Comparison of ENCODE assay signal across 27 cellular contexts in the genomic region with DNA sequence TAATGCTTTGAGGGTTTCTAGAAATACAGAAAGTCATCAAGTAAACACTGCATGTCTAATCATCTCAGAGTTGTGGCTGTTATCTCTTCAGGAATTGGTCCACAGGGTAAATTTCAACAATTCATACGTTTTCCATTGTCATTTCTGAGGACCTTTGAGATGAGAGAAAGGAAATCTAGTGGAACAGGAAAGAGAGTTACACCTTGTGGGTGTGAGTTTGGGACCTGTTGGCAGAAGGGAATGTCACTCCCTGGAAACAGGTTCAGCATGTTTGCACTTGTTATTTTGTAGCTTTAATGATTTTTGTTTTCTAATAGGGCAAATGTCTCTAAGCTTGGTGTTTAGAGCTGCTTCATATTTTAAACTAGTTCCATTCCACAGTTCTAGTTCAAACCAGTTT. TPM values are rescaled to one million over a fixed set of nuclear protein-coding genes. Genes with fewer than 3 reads are reported as not detected.
DNase-seq lines count a peak whose midpoint lies in the region; ATAC-seq and TF ChIP-seq lines count a peak whose summit lies in the region.
"Had no signal": no experiment of that assay in that cellular context is flagged by ENCODE, and none has a peak within 500 bp of the region (broad histone marks: within the 10 kb centered on the region; RNA-seq: fewer than 3 reads in every experiment).

No MANE protein-coding gene starts in this region.

- H3K9me2 ChIP-seq in PC-9 (ENCODE audit: insufficient read depth): no peaks in the 10 kb centered on the region

- H3K4me3 ChIP-seq in PC-9 (peak overlapping the region; percentile 26; the same call in 1 of the 2 replicates), stomach (no peak overlapping the region), uterus (no peak overlapping the region)
- H3K4me3 ChIP-seq: dorsolateral prefrontal cortex had no signal

- H3F3A ChIP-seq in PC-9 (ENCODE audit: insufficient read depth, low read depth): peaks cover 29% of the 10 kb centered on the region

- intact Hi-C loops in PC-9 (cut with micrococcal nuclease; ENCODE audit: unreplicated experiment): no loop called here
- intact Hi-C loops in stomach (cut with DNase I; ENCODE audit: low total_unique reads): no loop called here
- intact Hi-C loops in uterus (cut with DNase I; ENCODE audit: low total_unique reads): no loop called here

- H3K27ac ChIP-seq in PC-9 (peak overlapping the region; percentile 57), stomach (peak overlapping the region in 3 of 5 donors; percentile 12 to 60 (median 34)), uterus (peak overlapping the region in 1 of 2 donors; percentile 0)
- H3K27ac ChIP-seq: brain microvascular endothelial cell, C4-2B, parathyroid adenoma had no signal

- no TSS peak for BruUV-seq in PC-9 (replicated peaks; lab: Mats Ljungman, UMichigan)

- H3K4me1 ChIP-seq in PC-9 (replicated peaks; ENCODE audit: insufficient read depth) (peaks cover 37% of the 10 kb centered on the region), stomach (peaks cover 23 to 66% (median 53%) of the 10 kb centered on the region in 4 donors), uterus (peaks cover 7 to 12% of the 10 kb centered on the region in 2 donors)

- peaks cover 7% of the 10 kb centered on the region; the same call in 1 of the 2 replicates for H3K36me3 ChIP-seq in PC-9 (ENCODE audit: low read depth)
- H3K36me3 ChIP-seq in stomach: peaks cover 15 to 45% (median 33%) of the 10 kb centered on the region in 4 donors
- no peaks in the 10 kb centered on the region for H3K36me3 ChIP-seq in uterus

- 17 to 37% (median 20%) methylated on average over 1 of the region's 1 CpG for WGBS in stomach, 5 donors

- H3K79me2 ChIP-seq in PC-9 (ENCODE audit: low read depth): peaks cover 44% of the 10 kb centered on the region

- POLR2A ChIA-PET in PC-9 (lab: Charles Lee; ENCODE audit: unreplicated experiment): no interaction called here

- ATAC-seq in esophagus mucosa: peak; percentile 57
- ATAC-seq: right cardiac atrium had no signal

- peaks cover 5% of the 10 kb centered on the region; the same call in 1 of the 2 replicates for H4K20me1 ChIP-seq in PC-9 (ENCODE audit: insufficient read depth)

- H3K4me2 ChIP-seq in PC-9: peak overlapping the region; percentile 54

- TF ChIP-seq CTCF in PC-9 (conservative IDR thresholded peaks at IDR 0.05): no peak
- no peak for TF ChIP-seq CTCF in stomach (IDR thresholded peaks at IDR 0.05)
- no peak for TF ChIP-seq CTCF in uterus (IDR thresholded peaks at IDR 0.05)

- H3K27me3 ChIP-seq in PC-9 (ENCODE audit: insufficient read depth, low read depth) (no peaks in the 10 kb centered on the region), stomach (no peaks in the 10 kb centered on the region), uterus (no peaks in the 10 kb centered on the region)
- H3K27me3 ChIP-seq: brain microvascular endothelial cell, dorsolateral prefrontal cortex had no signal

- no peak for TF ChIP-seq EP300 in stomach (IDR thresholded peaks at IDR 0.05)

- DNase-seq in SIG-M5 treated with dmso at 0.1 percent for 504 hours (lab: John Stamatoyannopoulos, UW; ENCODE audit: unreplicated experiment): peak; percentile 19
- DNase-seq in SIG-M5 (lab: John Stamatoyannopoulos, UW): no peak
- DNase-seq in PC-9: peak in 1 of 2 experiments; percentile 84
- no peak for DNase-seq in stomach
- DNase-seq in SHP77 (lab: John Stamatoyannopoulos, UW): no peak
- no peak for DNase-seq in NOMO-1 treated with DMSO at 0.1 percent for 48 hours (lab: John Stamatoyannopoulos, UW; ENCODE audit: unreplicated experiment)
- DNase-seq in uterus: no peak
- DNase-seq: 8988T; activated CD4-positive, alpha-beta T cell treated with anti-CD3 and anti-CD28 coated beads, Interleukin-2, amount 50 U/mL, for 48 hours; activated naive CD4-positive, alpha-beta T cell treated with anti-CD3 and anti-CD28 coated beads, Interleukin-2, amount 10 ng/mL, durations not matched to agents 7 days and 5 days; amniotic stem cell; brain microvascular endothelial cell; DMS79; dorsolateral prefrontal cortex; H7; hippocampal formation; Karpas-422; NCI-H1048; NCI-H1694; NCI-H446 treated with DMSO at 0.1 percent for 48 hours; NCI-H774; right cardiac atrium; RPMI8226; T-helper 1 cell had no signal

- H2AFZ ChIP-seq in PC-9: no peak overlapping the region
- H2AFZ ChIP-seq: parathyroid adenoma had no signal

- TF ChIP-seq POLR2A in stomach (IDR thresholded peaks at IDR 0.05) (no peak), uterus (IDR thresholded peaks at IDR 0.05) (no peak)

- CTCF ChIA-PET in PC-9 (lab: Charles Lee): no interaction called here

- H3K9me3 ChIP-seq in PC-9 (ENCODE audit: insufficient read depth, low read depth): no peaks in the 10 kb centered on the region
- no peaks in the 10 kb centered on the region for H3K9me3 ChIP-seq in stomach
- H3K9me3 ChIP-seq in uterus: no peaks in the 10 kb centered on the region

RNA-seq across cellular contexts. Expression of gene TMEM167B, which starts 5.5 kb away (rescaled TPM):
- total RNA-seq in PC-9 (2021) (19.2 and 23.6 TPM in 2 replicates), esophagus mucosa (28.9 TPM), stomach (10 to 100 TPM in 3 of 5 donors, 1 to 10 TPM in 1, not detected in 1; 2.9 to 70.1 (median 44.6) TPM), uterus (10 to 100 TPM; 10.2 to 56.2 (median 36.4) TPM)
- polyA plus RNA-seq in stomach: 10 to 100 TPM; 15.4 to 26.9 (median 16.3) TPM

RNA-seq across cellular contexts. Expression of gene ELAPOR1, which starts 17.8 kb away (rescaled TPM):
- 0.95 and 2.0 TPM in 2 replicates for total RNA-seq in PC-9 (2021)
- total RNA-seq in esophagus mucosa: 1.9 TPM
- 100 to 1,000 TPM in 2 of 5 donors, 10 to 100 TPM in 3; 56.8 to 185 (median 84.3) TPM for total RNA-seq in stomach
- polyA plus RNA-seq in stomach: 10 to 100 TPM; 25.5 to 47.7 (median 35.1) TPM
- total RNA-seq in uterus: 10 to 100 TPM in 1 of 4 donors, 1 to 10 TPM in 2, under 1 TPM in 1; 0.29 to 51.2 (median 2.8) TPM

RNA-seq across cellular contexts. Expression of gene TAF13, which starts 20.3 kb away (rescaled TPM):
- total RNA-seq in PC-9 (2021) (23.2 and 30.1 TPM in 2 replicates), esophagus mucosa (47.7 TPM), stomach (10 to 100 TPM in 4 of 5 donors, 1 to 10 TPM in 1; 3.5 to 69.9 (median 25.2) TPM), uterus (10 to 100 TPM in 3 of 4 donors, 1 to 10 TPM in 1; 2.0 to 56.3 (median 25.7) TPM)
- 10 to 100 TPM; 20.4 to 48.6 (median 46.8) TPM for polyA plus RNA-seq in stomach

RNA-seq across cellular contexts. Expression of gene WDR47, which starts 54.2 kb away (rescaled TPM):
- total RNA-seq in PC-9 (2021) (6.4 and 8.3 TPM in 2 replicates), esophagus mucosa (20.9 TPM), stomach (10 to 100 TPM in 3 of 5 donors, 1 to 10 TPM in 2; 4.9 to 16.9 (median 11.1) TPM), uterus (10 to 100 TPM; 10.5 to 54.7 (median 27.2) TPM)
- polyA plus RNA-seq in stomach: 1 to 10 TPM; 3.7 to 3.8 (median 3.7) TPM
